12 cellular contexts compared by ENCODE assay signal in the genomic region with DNA sequence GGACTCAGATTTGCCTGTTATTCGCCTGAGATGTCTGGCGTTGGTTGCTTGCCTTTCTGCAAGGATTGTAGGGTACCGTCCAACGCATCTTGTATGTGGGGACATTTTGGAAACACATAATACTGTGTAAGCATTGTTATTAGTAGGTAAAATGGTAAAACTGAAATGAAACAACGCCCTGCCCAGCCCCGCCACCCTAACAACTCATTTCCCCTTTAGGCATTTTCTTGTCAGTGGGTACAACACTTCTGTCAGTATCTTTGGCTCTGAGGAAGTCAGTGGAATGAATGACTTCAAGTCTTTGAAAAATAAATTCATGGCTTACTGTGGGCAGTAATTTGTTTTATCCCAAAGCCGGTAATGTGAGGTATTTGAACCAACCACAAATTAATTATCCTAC.
DNase-seq lines count a peak whose midpoint lies in the region; FAIRE-seq and TF ChIP-seq lines count a peak whose summit lies in the region.
"Had no signal": no experiment of that assay in that cellular context is flagged by ENCODE, and none has a peak within 500 bp of the region (broad histone marks: within the 10 kb centered on the region; RNA-seq: fewer than 3 reads in every experiment).

No MANE protein-coding gene starts in this region.

- H3K9me3 Mint-ChIP-seq in astrocyte (ENCODE audit: unreplicated experiment) = no peaks in the 10 kb centered on the region
- H3K9me3 Mint-ChIP-seq in type B pancreatic cell = no peaks in the 10 kb centered on the region
- H3K9me3 Mint-ChIP-seq: activated naive CD8-positive, alpha-beta T cell treated with anti-CD3 and anti-CD28 coated beads, Interleukin-2, amount 10 ng/mL, durations not matched to agents 7 days and 5 days; memory B cell had no signal

- H3K4me1 ChIP-seq in astrocyte (ENCODE audit: insufficient read depth, low read length) = peaks cover 22% of the 10 kb centered on the region
- H3K4me1 ChIP-seq in liver (ENCODE audit: control insufficient read depth in 4 of 4, insufficient read depth in 4 of 4, low read length in 3 of 4) = no peaks in the 10 kb centered on the region
- H3K4me1 ChIP-seq: prostate gland had no signal

- H2AFZ ChIP-seq in astrocyte (ENCODE audit: low read depth, low read length) = no peak overlapping the region

- H3K9me3 ChIP-seq in astrocyte (ENCODE audit: insufficient read depth, low read depth, low read length) (no peaks in the 10 kb centered on the region), liver (ENCODE audit: control insufficient read depth in 4 of 4, low read length in 3 of 4) (no peaks in the 10 kb centered on the region), WERI-Rb-1 (ENCODE audit: severe bottlenecking) (no peaks in the 10 kb centered on the region)
- H3K9me3 ChIP-seq: prostate gland had no signal

- H3K9ac ChIP-seq in astrocyte (ENCODE audit: low read length) = no peak overlapping the region
- no peak overlapping the region for H3K9ac ChIP-seq in liver (ENCODE audit: low read depth in 1 of 2, low read length in 2 of 2)
- H3K9ac ChIP-seq: KMS-11 had no signal

- DNase-seq in SIG-M5 treated with dmso at 0.1 percent for 504 hours (lab: John Stamatoyannopoulos, UW; ENCODE audit: unreplicated experiment) (peak; percentile 8), SIG-M5 (lab: John Stamatoyannopoulos, UW) (no peak), astrocyte (ENCODE audit: low read depth) (no peak), type B pancreatic cell (ENCODE audit: extremely low spot score, unreplicated experiment) (no peak), WERI-Rb-1 (no peak), NCI-H774 (lab: John Stamatoyannopoulos, UW) (no peak)
- DNase-seq in activated CD4-positive, alpha-beta T cell treated with anti-CD3 and anti-CD28 coated beads for 48 hours = no peak
- DNase-seq: activated naive CD8-positive, alpha-beta T cell treated with anti-CD3 and anti-CD28 coated beads, Interleukin-2, amount 10 ng/mL, durations not matched to agents 7 days and 5 days had no signal

- 88% methylated on average over 7 of the region's 7 CpGs for WGBS in liver

- H3K4me1 Mint-ChIP-seq in astrocyte (ENCODE audit: low read depth, unreplicated experiment) (peaks cover 33% of the 10 kb centered on the region), type B pancreatic cell (ENCODE audit: unreplicated experiment) (peaks cover 35% of the 10 kb centered on the region)
- H3K4me1 Mint-ChIP-seq: activated naive CD8-positive, alpha-beta T cell treated with anti-CD3 and anti-CD28 coated beads, Interleukin-2, amount 10 ng/mL, durations not matched to agents 7 days and 5 days had no signal

- no peaks in the 10 kb centered on the region for H3K27me3 Mint-ChIP-seq in astrocyte (ENCODE audit: low read depth, unreplicated experiment)
- no peaks in the 10 kb centered on the region for H3K27me3 Mint-ChIP-seq in type B pancreatic cell

- H3K4me3 Mint-ChIP-seq in astrocyte (ENCODE audit: unreplicated experiment) (no peak overlapping the region), type B pancreatic cell (peak overlapping the region; percentile 19)
- H3K4me3 Mint-ChIP-seq: activated naive CD8-positive, alpha-beta T cell treated with anti-CD3 and anti-CD28 coated beads, Interleukin-2, amount 10 ng/mL, durations not matched to agents 7 days and 5 days; memory B cell had no signal

- H3K27ac ChIP-seq in astrocyte (ENCODE audit: low read depth, low read length) (peak overlapping the region; percentile 41), liver (ENCODE audit: low read depth in 1 of 2, low read length in 2 of 2) (peak overlapping the region; percentile 38 to 58), WERI-Rb-1 (no peak overlapping the region)
- H3K27ac ChIP-seq: KMS-11 had no signal

- peaks cover 52% of the 10 kb centered on the region for H3K79me2 ChIP-seq in astrocyte (ENCODE audit: insufficient read depth, low read length)

- H3K27ac Mint-ChIP-seq in astrocyte (ENCODE audit: unreplicated experiment) (peak overlapping the region; percentile 89), type B pancreatic cell (peak overlapping the region; percentile 72)
- H3K27ac Mint-ChIP-seq: activated naive CD8-positive, alpha-beta T cell treated with anti-CD3 and anti-CD28 coated beads, Interleukin-2, amount 10 ng/mL, durations not matched to agents 7 days and 5 days; memory B cell had no signal

- H3K4me3 ChIP-seq in astrocyte (ENCODE audit: insufficient read depth, low read depth, low read length) (no peak overlapping the region), liver (ENCODE audit: low read depth in 1 of 3, low read length in 3 of 3) (no peak overlapping the region), WERI-Rb-1 (ENCODE audit: low read depth, low read length) (no peak overlapping the region)
- H3K4me3 ChIP-seq: prostate gland had no signal

- no peak for FAIRE-seq in astrocyte (lab: Jason Lieb, UNC)

- TF ChIP-seq CTCF in astrocyte (IDR thresholded peaks at IDR 0.05; ENCODE audit: insufficient read depth, low read depth, low read length) = no peak
- no peak for TF ChIP-seq CTCF in liver (IDR thresholded peaks at IDR 0.05; ENCODE audit: low read depth, low read length, missing input control)
- no peak for TF ChIP-seq CTCF in type B pancreatic cell (conservative IDR thresholded peaks at IDR 0.05)
- TF ChIP-seq CTCF in WERI-Rb-1 (IDR thresholded peaks at IDR 0.05; ENCODE audit: low read depth, low read length) = no peak

- no peaks in the 10 kb centered on the region for H3K36me3 ChIP-seq in astrocyte (ENCODE audit: insufficient read depth, low read length)
- no peaks in the 10 kb centered on the region for H3K36me3 ChIP-seq in liver (ENCODE audit: control insufficient read depth in 4 of 4, insufficient read depth in 3 of 4, low read depth in 1 of 4, low read length in 3 of 4)
- H3K36me3 ChIP-seq in WERI-Rb-1 = no peaks in the 10 kb centered on the region
- H3K36me3 ChIP-seq: prostate gland had no signal

- no peaks in the 10 kb centered on the region for H3K36me3 Mint-ChIP-seq in astrocyte (ENCODE audit: low read depth, unreplicated experiment)
- peaks cover 7% of the 10 kb centered on the region for H3K36me3 Mint-ChIP-seq in type B pancreatic cell
- H3K36me3 Mint-ChIP-seq: activated naive CD8-positive, alpha-beta T cell treated with anti-CD3 and anti-CD28 coated beads, Interleukin-2, amount 10 ng/mL, durations not matched to agents 7 days and 5 days; memory B cell had no signal

- no peak for TF ChIP-seq RAD21 in liver (IDR thresholded peaks at IDR 0.05)

- H4K20me1 ChIP-seq in astrocyte (ENCODE audit: insufficient read depth, low read length) = no peaks in the 10 kb centered on the region

- H3K27me3 ChIP-seq in astrocyte (ENCODE audit: insufficient read depth, low read length) = no peaks in the 10 kb centered on the region
- no peaks in the 10 kb centered on the region for H3K27me3 ChIP-seq in liver (ENCODE audit: control insufficient read depth in 4 of 4, insufficient read depth in 4 of 4, low read length in 3 of 4)
- H3K27me3 ChIP-seq in WERI-Rb-1 (ENCODE audit: insufficient read depth, low read depth, severe bottlenecking) = no peaks in the 10 kb centered on the region

- H3K4me2 ChIP-seq in astrocyte (ENCODE audit: low read length) = peak overlapping the region; percentile 58
- H3K4me2 ChIP-seq: KMS-11 had no signal

TF ChIP-seq in liver, 16 proteins besides CTCF, POLR2A, EP300 and RAD21:
- TF ChIP-seq YY1 (IDR thresholded peaks at IDR 0.05) = no peak
- TF ChIP-seq, protein P1, sequence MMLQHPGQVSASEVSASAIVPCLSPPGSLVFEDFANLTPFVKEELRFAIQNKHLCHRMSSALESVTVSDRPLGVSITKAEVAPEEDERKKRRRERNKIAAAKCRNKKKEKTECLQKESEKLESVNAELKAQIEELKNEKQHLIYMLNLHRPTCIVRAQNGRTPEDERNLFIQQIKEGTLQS (IDR thresholded peaks at IDR 0.05) = no peak
- TF ChIP-seq, protein P2, sequence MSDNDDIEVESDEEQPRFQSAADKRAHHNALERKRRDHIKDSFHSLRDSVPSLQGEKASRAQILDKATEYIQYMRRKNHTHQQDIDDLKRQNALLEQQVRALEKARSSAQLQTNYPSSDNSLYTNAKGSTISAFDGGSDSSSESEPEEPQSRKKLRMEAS (IDR thresholded peaks at IDR 0.05) = no peak
- TF ChIP-seq SP1 (IDR thresholded peaks at IDR 0.05) = no peak
- TF ChIP-seq JUND (IDR thresholded peaks at IDR 0.05) = no peak
- no peak for TF ChIP-seq TAF1 (conservative IDR thresholded peaks at IDR 0.05)
- no peak for TF ChIP-seq NR2F2 (IDR thresholded peaks at IDR 0.05)
- no peak for TF ChIP-seq HNF4G (IDR thresholded peaks at IDR 0.05)
- TF ChIP-seq, protein P3, sequence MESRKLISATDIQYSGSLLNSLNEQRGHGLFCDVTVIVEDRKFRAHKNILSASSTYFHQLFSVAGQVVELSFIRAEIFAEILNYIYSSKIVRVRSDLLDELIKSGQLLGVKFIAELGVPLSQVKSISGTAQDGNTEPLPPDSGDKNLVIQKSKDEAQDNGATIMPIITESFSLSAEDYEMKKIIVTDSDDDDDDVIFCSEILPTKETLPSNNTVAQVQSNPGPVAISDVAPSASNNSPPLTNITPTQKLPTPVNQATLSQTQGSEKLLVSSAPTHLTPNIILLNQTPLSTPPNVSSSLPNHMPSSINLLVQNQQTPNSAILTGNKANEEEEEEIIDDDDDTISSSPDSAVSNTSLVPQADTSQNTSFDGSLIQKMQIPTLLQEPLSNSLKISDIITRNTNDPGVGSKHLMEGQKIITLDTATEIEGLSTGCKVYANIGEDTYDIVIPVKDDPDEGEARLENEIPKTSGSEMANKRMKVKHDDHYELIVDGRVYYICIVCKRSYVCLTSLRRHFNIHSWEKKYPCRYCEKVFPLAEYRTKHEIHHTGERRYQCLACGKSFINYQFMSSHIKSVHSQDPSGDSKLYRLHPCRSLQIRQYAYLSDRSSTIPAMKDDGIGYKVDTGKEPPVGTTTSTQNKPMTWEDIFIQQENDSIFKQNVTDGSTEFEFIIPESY (IDR thresholded peaks at IDR 0.05) = no peak
- no peak for TF ChIP-seq FOXA1 (IDR thresholded peaks at IDR 0.05)
- no peak for TF ChIP-seq HNF4A (conservative IDR thresholded peaks at IDR 0.05)
- no peak for TF ChIP-seq GABPA (IDR thresholded peaks at IDR 0.05 in 1 of 2, conservative IDR thresholded peaks at IDR 0.05 in 1 of 2)
